In genomic region chr15:82365692-82366323, GRCh38 we compare ENCODE assay signal across 8 cellular contexts. TPM values are rescaled to one million over a fixed set of nuclear protein-coding genes. Genes with fewer than 3 reads are reported as not detected.
DNase-seq lines count a peak whose midpoint lies in the region; ATAC-seq and TF ChIP-seq lines count a peak whose summit lies in the region.
"Not testable (repeated sequence)": the region's sequence is repeated elsewhere in the genome, so short reads cannot be mapped to it uniquely, and the experiment has no call there.

No MANE protein-coding gene starts in this region.

- DNase-seq in activated CD4-positive, alpha-beta T cell treated with anti-CD3 and anti-CD28 coated beads for 36 hours = peak; percentile 52
- peak; percentile 31 for DNase-seq in activated naive CD8-positive, alpha-beta T cell treated with anti-CD3 and anti-CD28 coated beads for 36 hours
- not testable (repeated sequence) for DNase-seq in glutamatergic neuron
- DNase-seq in ovary (peak in 3 of 5 donors; percentile 24 to 43 (median 24)), testis (peak; percentile 37)

- not testable (repeated sequence) for TF ChIP-seq EP300 in ovary (IDR thresholded peaks at IDR 0.05)

- TF ChIP-seq POLR2A in ovary (IDR thresholded peaks at IDR 0.05); testis (IDR thresholded peaks at IDR 0.05): not testable (repeated sequence)

- 0% methylated on average over 2 of the region's 6 CpGs for whole genome bisulfite sequencing in ovary, 3 donors
- 23 to 38% methylated on average over 1 to 2 of the region's 6 CpGs for WGBS in testis, 2 donors

- H3K4me1 ChIP-seq in ovary (ENCODE audit: insufficient read depth); testis: not testable (repeated sequence)

- intact Hi-C loops in activated CD4-positive, alpha-beta T cell treated with anti-CD3 and anti-CD28 coated beads for 36 hours (cut with DNase I, micrococcal nuclease); ovary (cut with DNase I); testis (cut with DNase I; ENCODE audit: low total_unique reads): not testable (repeated sequence)

- not testable (repeated sequence) for H3K36me3 Mint-ChIP-seq in activated CD4-positive, alpha-beta T cell treated with anti-CD3 and anti-CD28 coated beads for 36 hours (ENCODE audit: low read depth); activated naive CD8-positive, alpha-beta T cell treated with anti-CD3 and anti-CD28 coated beads for 36 hours; glutamatergic neuron (ENCODE audit: unreplicated experiment)

- H3K27me3 Mint-ChIP-seq in activated CD4-positive, alpha-beta T cell treated with anti-CD3 and anti-CD28 coated beads for 36 hours; activated naive CD8-positive, alpha-beta T cell treated with anti-CD3 and anti-CD28 coated beads for 36 hours; glutamatergic neuron (ENCODE audit: unreplicated experiment): not testable (repeated sequence)

- H3K9me3 ChIP-seq in ovary, testis: not testable (repeated sequence)

- not testable (repeated sequence) for H3K27me3 ChIP-seq in ovary, testis

- not testable (repeated sequence) for H3K9me3 Mint-ChIP-seq in activated CD4-positive, alpha-beta T cell treated with anti-CD3 and anti-CD28 coated beads for 36 hours (ENCODE audit: low read depth); activated naive CD8-positive, alpha-beta T cell treated with anti-CD3 and anti-CD28 coated beads for 36 hours; glutamatergic neuron (ENCODE audit: unreplicated experiment)

- H3K4me3 Mint-ChIP-seq in activated CD4-positive, alpha-beta T cell treated with anti-CD3 and anti-CD28 coated beads for 36 hours; activated naive CD8-positive, alpha-beta T cell treated with anti-CD3 and anti-CD28 coated beads for 36 hours; glutamatergic neuron (ENCODE audit: unreplicated experiment): not testable (repeated sequence)

- H3K4me3 ChIP-seq in ovary, testis: not testable (repeated sequence)

- peak; percentile 41 for TF ChIP-seq CTCF in GM12873 (IDR thresholded peaks at IDR 0.05; ENCODE audit: insufficient read depth, low read depth, low read length, missing control alignments)
- TF ChIP-seq CTCF in glutamatergic neuron (IDR thresholded peaks at IDR 0.05; ENCODE audit: partially characterized antibody, unreplicated experiment) = peak; percentile 33
- not testable (repeated sequence) for TF ChIP-seq CTCF in ovary (IDR thresholded peaks at IDR 0.05); testis (IDR thresholded peaks at IDR 0.05)

- POLR2A ChIA-PET in activated CD4-positive, alpha-beta T cell treated with anti-CD3 and anti-CD28 coated beads for 36 hours (lab: Charles Lee) = not testable (repeated sequence)

- H3K36me3 ChIP-seq in ovary; testis (ENCODE audit: low read depth, missing control alignments): not testable (repeated sequence)

- not testable (repeated sequence) for H3K27ac Mint-ChIP-seq in activated CD4-positive, alpha-beta T cell treated with anti-CD3 and anti-CD28 coated beads for 36 hours; activated naive CD8-positive, alpha-beta T cell treated with anti-CD3 and anti-CD28 coated beads for 36 hours; glutamatergic neuron (ENCODE audit: unreplicated experiment)

- H3K27ac ChIP-seq in ovary, testis: not testable (repeated sequence)

- CTCF ChIA-PET in activated CD4-positive, alpha-beta T cell treated with anti-CD3 and anti-CD28 coated beads for 36 hours (lab: Charles Lee) = not testable (repeated sequence)

- not testable (repeated sequence) for H3K4me1 Mint-ChIP-seq in activated CD4-positive, alpha-beta T cell treated with anti-CD3 and anti-CD28 coated beads for 36 hours; activated naive CD8-positive, alpha-beta T cell treated with anti-CD3 and anti-CD28 coated beads for 36 hours; glutamatergic neuron (ENCODE audit: low read depth, unreplicated experiment)

- ATAC-seq in GM21515 (IDR thresholded peaks at IDR 0.05; ENCODE audit: unreplicated experiment) (peak; percentile 95), HG03175 (IDR thresholded peaks at IDR 0.05; ENCODE audit: unreplicated experiment) (peak; percentile 85)
- ATAC-seq in activated CD4-positive, alpha-beta T cell treated with anti-CD3 and anti-CD28 coated beads for 36 hours = peak; percentile 98

RNA-seq across cellular contexts. Expression of gene GOLGA6L10, which starts 16.5 kb away (rescaled TPM):
- total RNA-seq in activated CD4-positive, alpha-beta T cell treated with anti-CD3 and anti-CD28 coated beads for 36 hours = 1 to 10 TPM in 1 of 2 experiments, under 1 TPM in 1; 0.97 to 1.6 TPM
- 1 to 10 TPM; 1.1 to 1.3 TPM for total RNA-seq in activated naive CD8-positive, alpha-beta T cell treated with anti-CD3 and anti-CD28 coated beads for 36 hours
- total RNA-seq in glutamatergic neuron (ENCODE audit: unreplicated experiment) (0.96 TPM), ovary (1 to 10 TPM in 4 of 7 donors, under 1 TPM in 3; 0.43 to 3.3 (median 1.5) TPM), testis (10 to 100 TPM in 1 of 2 donors, 1 to 10 TPM in 1; 7.2 to 23.3 TPM)
- polyA plus RNA-seq in ovary (1 to 10 TPM; 1.7 to 2.1 TPM), testis (ENCODE audit: insufficient read depth, low read depth, low replicate concordance) (12.8 TPM)
